11 cellular contexts compared by ENCODE assay signal in genomic region chr19:5801796-5802616, GRCh38. TPM values are rescaled to one million over a fixed set of nuclear protein-coding genes. Genes with fewer than 3 reads are reported as not detected.
DNase-seq lines count a peak whose midpoint lies in the region; ATAC-seq, FAIRE-seq and TF ChIP-seq lines count a peak whose summit lies in the region.
"Had no signal": no experiment of that assay in that cellular context is flagged by ENCODE, and none has a peak within 500 bp of the region (broad histone marks: within the 10 kb centered on the region; RNA-seq: fewer than 3 reads in every experiment).

No MANE protein-coding gene starts in this region.

- H3K27ac ChIP-seq in HUES48 (ENCODE audit: low read depth, low read length), result no peak overlapping the region
- H3K27ac ChIP-seq in mesenchymal stem cell (ENCODE audit: low read length, poor library complexity, severe bottlenecking), result no peak overlapping the region
- H3K27ac ChIP-seq in gastroesophageal sphincter, result no peak overlapping the region
- H3K27ac ChIP-seq: HL-60 had no signal

- POLR2A ChIA-PET in activated naive CD8-positive, alpha-beta T cell treated with anti-CD3 and anti-CD28 coated beads, Interleukin-2, amount 10 ng/mL, durations not matched to agents 7 days and 5 days (lab: Charles Lee), result interaction anchor here (2.9 kb wide), 1 partner anchor 26 kb away, joined by 8 read pairs; no protein-coding TSS in a partner anchor

- H3K18ac ChIP-seq in mesenchymal stem cell (ENCODE audit: low read depth in 1 of 2, low read length in 2 of 2), result no peak overlapping the region

- TF ChIP-seq EP300 in gastroesophageal sphincter (IDR thresholded peaks at IDR 0.05), result no peak

- peak overlapping the region; percentile 28 for H3K27ac Mint-ChIP-seq in activated naive CD8-positive, alpha-beta T cell treated with anti-CD3 and anti-CD28 coated beads, Interleukin-2, amount 10 ng/mL, durations not matched to agents 7 days and 5 days

- TF ChIP-seq CTCF in D721Med (IDR thresholded peaks at IDR 0.05; ENCODE audit: insufficient read depth, missing control alignments) (no peak), gastroesophageal sphincter (IDR thresholded peaks at IDR 0.05) (no peak)

- H3K4me3 Mint-ChIP-seq in activated naive CD8-positive, alpha-beta T cell treated with anti-CD3 and anti-CD28 coated beads, Interleukin-2, amount 10 ng/mL, durations not matched to agents 7 days and 5 days, result peak overlapping the region; percentile 50

- no peak for TF ChIP-seq POLR2A in gastroesophageal sphincter (IDR thresholded peaks at IDR 0.05)

- no peak overlapping the region for H3K4ac ChIP-seq in mesenchymal stem cell (ENCODE audit: low read depth in 1 of 2, low read length in 2 of 2)

- FAIRE-seq in D721Med (lab: Jason Lieb, UNC), result no peak

- ATAC-seq in activated naive CD8-positive, alpha-beta T cell treated with anti-CD3 and anti-CD28 coated beads, Interleukin-2, amount 10 ng/mL, durations not matched to agents 7 days and 5 days (ENCODE audit: low read depth), result no peak
- no peak for ATAC-seq in gastroesophageal sphincter
- ATAC-seq in GM21528 (IDR thresholded peaks at IDR 0.05; ENCODE audit: low FRiP score, unreplicated experiment), result no peak

- H3K9me3 Mint-ChIP-seq in activated naive CD8-positive, alpha-beta T cell treated with anti-CD3 and anti-CD28 coated beads, Interleukin-2, amount 10 ng/mL, durations not matched to agents 7 days and 5 days, result no peaks in the 10 kb centered on the region

- H3K4me2 ChIP-seq in mesenchymal stem cell (ENCODE audit: low read length, poor library complexity, severe bottlenecking), result no peak overlapping the region

- H3K79me1 ChIP-seq in mesenchymal stem cell (replicated peaks; ENCODE audit: low read length, poor library complexity, severe bottlenecking), result no peaks in the 10 kb centered on the region

- H3K14ac ChIP-seq in mesenchymal stem cell (ENCODE audit: low read length in 2 of 2), result no peak overlapping the region

- H3K4me1 ChIP-seq in HUES48 (ENCODE audit: control insufficient read depth, insufficient read depth, low read length), result peaks cover 3% of the 10 kb centered on the region; the same call in 1 of the 2 replicates
- peaks cover 17% of the 10 kb centered on the region for H3K4me1 ChIP-seq in mesenchymal stem cell (ENCODE audit: control insufficient read depth, insufficient read depth, low read depth, low read length)
- H3K4me1 ChIP-seq in gastroesophageal sphincter, result peaks cover 0 to 35% (median 10%) of the 10 kb centered on the region in 3 donors

- DNase-seq in D721Med (ENCODE audit: insufficient read length, low spot score), result peak; percentile 58
- no peak for DNase-seq in activated naive CD8-positive, alpha-beta T cell treated with anti-CD3 and anti-CD28 coated beads, Interleukin-2, amount 10 ng/mL, durations not matched to agents 7 days and 5 days
- DNase-seq in mesenchymal stem cell, result peak; percentile 47
- no peak for DNase-seq in NK-92 (lab: John Stamatoyannopoulos, UW; ENCODE audit: unreplicated experiment)
- DNase-seq: activated CD4-positive, CD25-positive, alpha-beta regulatory T cell treated with anti-CD3 and anti-CD28 coated beads, Interleukin-2, amount 50 U/mL, for 72 hours had no signal

- H2BK120ac ChIP-seq in mesenchymal stem cell (ENCODE audit: low read depth, low read length), result no peak overlapping the region

- peak overlapping the region; percentile 37; the same call in 1 of the 2 replicates for H3K4me3 ChIP-seq in HUES48 (ENCODE audit: low read depth, low read length)
- no peak overlapping the region for H3K4me3 ChIP-seq in mesenchymal stem cell (ENCODE audit: insufficient read depth in 1 of 2, low read depth in 1 of 2, low read length in 2 of 2)
- no peak overlapping the region for H3K4me3 ChIP-seq in gastroesophageal sphincter

- no peak overlapping the region for H2AFZ ChIP-seq in mesenchymal stem cell (ENCODE audit: low read depth, low read length)

- no peaks in the 10 kb centered on the region for H3K36me3 Mint-ChIP-seq in activated naive CD8-positive, alpha-beta T cell treated with anti-CD3 and anti-CD28 coated beads, Interleukin-2, amount 10 ng/mL, durations not matched to agents 7 days and 5 days

- no peak overlapping the region for H2BK15ac ChIP-seq in mesenchymal stem cell (ENCODE audit: low read depth, poor library complexity, severe bottlenecking)

- WGBS in mesenchymal stem cell, result 35% methylated on average over 28 of the region's 33 CpGs
- 67 to 80% methylated on average over 1 to 3 of the region's 33 CpGs for WGBS in gastroesophageal sphincter (ENCODE audit: low coverage in 1 of 2), 2 donors

- H2BK5ac ChIP-seq in mesenchymal stem cell (ENCODE audit: low read depth, low read length, poor library complexity, severe bottlenecking), result no peak overlapping the region

- peaks cover 21% of the 10 kb centered on the region for H3K4me1 Mint-ChIP-seq in activated naive CD8-positive, alpha-beta T cell treated with anti-CD3 and anti-CD28 coated beads, Interleukin-2, amount 10 ng/mL, durations not matched to agents 7 days and 5 days

- H2BK12ac ChIP-seq in mesenchymal stem cell (ENCODE audit: low read length in 2 of 2), result no peak overlapping the region

- H4K8ac ChIP-seq in mesenchymal stem cell (ENCODE audit: low read length), result no peak overlapping the region

- H3K9me3 ChIP-seq in HUES48 (ENCODE audit: control insufficient read depth, insufficient read depth, low read length) (no peaks in the 10 kb centered on the region), mesenchymal stem cell (ENCODE audit: control insufficient read depth, low read length) (no peaks in the 10 kb centered on the region), gastroesophageal sphincter (no peaks in the 10 kb centered on the region)

- H3K27me3 Mint-ChIP-seq in activated naive CD8-positive, alpha-beta T cell treated with anti-CD3 and anti-CD28 coated beads, Interleukin-2, amount 10 ng/mL, durations not matched to agents 7 days and 5 days, result peaks cover 41% of the 10 kb centered on the region

- no peak overlapping the region for H2AK5ac ChIP-seq in mesenchymal stem cell (ENCODE audit: low read length, severe bottlenecking)

- H3K36me3 ChIP-seq in HUES48 (ENCODE audit: control insufficient read depth, insufficient read depth, low read length) (no peaks in the 10 kb centered on the region), mesenchymal stem cell (ENCODE audit: control insufficient read depth in 1 of 2, insufficient read depth in 2 of 2, low read depth in 1 of 2, low read length in 2 of 2) (no peaks in the 10 kb centered on the region), gastroesophageal sphincter (no peaks in the 10 kb centered on the region)

- H4K91ac ChIP-seq in mesenchymal stem cell (ENCODE audit: low read length), result no peak overlapping the region

- H3K9ac ChIP-seq in HUES48 (ENCODE audit: low read depth, low read length) (no peak overlapping the region), mesenchymal stem cell (ENCODE audit: low read length) (no peak overlapping the region)

- peaks cover 10% of the 10 kb centered on the region for H3K27me3 ChIP-seq in HUES48 (ENCODE audit: control insufficient read depth, insufficient read depth, low read length)
- H3K27me3 ChIP-seq in mesenchymal stem cell (ENCODE audit: control insufficient read depth in 1 of 2, insufficient read depth in 1 of 2, low read length in 2 of 2), result peaks cover 28 to 56% of the 10 kb centered on the region in 2 experiments
- peaks cover 54% of the 10 kb centered on the region for H3K27me3 ChIP-seq in gastroesophageal sphincter

- no peak overlapping the region for H3K23ac ChIP-seq in mesenchymal stem cell (ENCODE audit: low read length in 2 of 2)

RNA-seq across cellular contexts. Expression of gene NRTN, which starts 2.9 kb away (rescaled TPM):
- under 1 TPM; 0.36 to 0.45 TPM for total RNA-seq in activated naive CD8-positive, alpha-beta T cell treated with anti-CD3 and anti-CD28 coated beads, Interleukin-2, amount 10 ng/mL, durations not matched to agents 7 days and 5 days
- polyA plus RNA-seq in mesenchymal stem cell (2013, experiment 1 of 2), result 2.1 TPM
- polyA plus RNA-seq in mesenchymal stem cell (2013, experiment 2 of 2), result 2.2 TPM
- total RNA-seq in gastroesophageal sphincter, result 10 to 100 TPM in 2 of 4 donors, 1 to 10 TPM in 2; 3.6 to 27.2 (median 14.6) TPM
- total RNA-seq: aorta had no signal

RNA-seq across cellular contexts. Expression of gene DUS3L, which starts 11.0 kb away (rescaled TPM):
- total RNA-seq in activated naive CD8-positive, alpha-beta T cell treated with anti-CD3 and anti-CD28 coated beads, Interleukin-2, amount 10 ng/mL, durations not matched to agents 7 days and 5 days, result 10 to 100 TPM; 61.0 to 62.1 TPM
- polyA plus RNA-seq in mesenchymal stem cell (2013, experiment 1 of 2), result 14.3 TPM
- polyA plus RNA-seq in mesenchymal stem cell (2013, experiment 2 of 2), result 12.7 TPM
- total RNA-seq in gastroesophageal sphincter, result 10 to 100 TPM; 14.1 to 39.4 (median 22.6) TPM

RNA-seq across cellular contexts. Expression of gene PRR22, which starts 17.5 kb away (rescaled TPM):
- 1 to 10 TPM; 3.8 to 4.4 TPM for total RNA-seq in activated naive CD8-positive, alpha-beta T cell treated with anti-CD3 and anti-CD28 coated beads, Interleukin-2, amount 10 ng/mL, durations not matched to agents 7 days and 5 days
- 1.4 TPM for polyA plus RNA-seq in mesenchymal stem cell (2013, experiment 1 of 2)
- 1.5 TPM for polyA plus RNA-seq in mesenchymal stem cell (2013, experiment 2 of 2)
- total RNA-seq in gastroesophageal sphincter, result under 1 TPM in 1 of 4 donors, not detected in 3; 0.40 TPM

RNA-seq across cellular contexts. Expression of gene FUT6, which starts 37.5 kb away (rescaled TPM):
- under 1 TPM; 0.75 to 0.91 TPM for total RNA-seq in activated naive CD8-positive, alpha-beta T cell treated with anti-CD3 and anti-CD28 coated beads, Interleukin-2, amount 10 ng/mL, durations not matched to agents 7 days and 5 days
- not detected for polyA plus RNA-seq in mesenchymal stem cell (2013, experiment 1 of 2)
- not detected for polyA plus RNA-seq in mesenchymal stem cell (2013, experiment 2 of 2)
- total RNA-seq in gastroesophageal sphincter, result 1 to 10 TPM in 1 of 4 donors, not detected in 3; 3.0 TPM
- total RNA-seq: aorta, NCI-H460 had no signal

RNA-seq across cellular contexts. Expression of gene FUT3, which starts 49.2 kb away (rescaled TPM):
- not detected for total RNA-seq in activated naive CD8-positive, alpha-beta T cell treated with anti-CD3 and anti-CD28 coated beads, Interleukin-2, amount 10 ng/mL, durations not matched to agents 7 days and 5 days
- polyA plus RNA-seq in mesenchymal stem cell (2013, experiment 1 of 2), result not detected
- polyA plus RNA-seq in mesenchymal stem cell (2013, experiment 2 of 2), result not detected
- total RNA-seq in gastroesophageal sphincter, result 1 to 10 TPM in 2 of 4 donors, under 1 TPM in 1, not detected in 1; 0.12 to 4.8 (median 4.5) TPM
- total RNA-seq: aorta, NCI-H460 had no signal

Comparison
In these comparisons a context has a peak if more than half of its experiments do, and no peak if none do; other contexts are left out.
1. DNase-seq: peak in D721Med (single experiment) and mesenchymal stem cell (single experiment); none in activated naive CD8-positive, alpha-beta T cell treated with anti-CD3 and anti-CD28 coated beads, Interleukin-2, amount 10 ng/mL, durations not matched to agents 7 days and 5 days (single experiment) and NK-92 (single experiment).